ENCODE assay signal across 20 cellular contexts in the genomic region with DNA sequence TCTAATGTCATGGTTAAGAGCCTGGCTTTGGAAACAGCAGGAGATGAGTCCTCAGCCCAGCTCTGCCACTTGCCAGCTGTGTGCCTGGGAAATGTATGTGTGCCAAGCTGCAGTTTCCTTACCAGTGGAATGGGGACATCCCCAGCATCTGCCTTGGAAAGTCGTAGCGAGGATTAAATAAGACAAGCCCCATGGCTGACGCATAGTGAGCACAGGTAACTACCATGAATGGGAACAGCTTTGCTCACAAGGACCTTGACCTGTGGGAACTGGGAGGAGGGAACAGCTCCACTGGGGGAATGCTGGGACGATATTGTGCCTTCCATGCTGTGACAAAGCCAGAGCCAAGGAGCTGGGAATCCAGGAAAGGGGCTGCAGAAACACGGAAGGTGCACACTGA. TPM values are rescaled to one million over a fixed set of nuclear protein-coding genes. Genes with fewer than 3 reads are reported as not detected.
"Had no signal": no experiment of that assay in that cellular context is flagged by ENCODE, and none has a peak within 500 bp of the region (broad histone marks: within the 10 kb centered on the region; RNA-seq: fewer than 3 reads in every experiment).

No MANE protein-coding gene starts in this region.

- ATAC-seq: effector memory CD8-positive, alpha-beta T cell; left cardiac atrium; left ventricle myocardium superior; naive thymus-derived CD4-positive, alpha-beta T cell; psoas muscle; sciatic nerve had no signal

- FAIRE-seq: colon, kidney, urothelium cell line had no signal

- H3K9me3 ChIP-seq: neutrophil, psoas muscle had no signal

- DNase-seq: effector memory CD8-positive, alpha-beta T cell; foreskin melanocyte; head of caudate nucleus; left cardiac atrium; left ventricle myocardium superior; mesenchymal stem cell; midbrain; naive thymus-derived CD4-positive, alpha-beta T cell; nephron progenitor cell; psoas muscle; retina; stimulated activated naive CD4-positive, alpha-beta T cell treated with Interleukin-2 at 50 U/mL for 16 hours had no signal

- H3K36me3 ChIP-seq: neutrophil had no signal

- H3K27ac ChIP-seq: hepatocyte, neutrophil, psoas muscle had no signal

- H3K4me3 ChIP-seq: hepatocyte, lung, psoas muscle had no signal

RNA-seq across cellular contexts. Expression of a gene that starts 2.6 kb away (rescaled TPM):
- total RNA-seq: osteoblast had no signal
- polyA plus RNA-seq: naive thymus-derived CD4-positive, alpha-beta T cell had no signal

RNA-seq across cellular contexts. Expression of a gene that starts 24.9 kb away (rescaled TPM):
- total RNA-seq: osteoblast had no signal
